ENCODE assay signal across 16 cellular contexts in the genomic region with DNA sequence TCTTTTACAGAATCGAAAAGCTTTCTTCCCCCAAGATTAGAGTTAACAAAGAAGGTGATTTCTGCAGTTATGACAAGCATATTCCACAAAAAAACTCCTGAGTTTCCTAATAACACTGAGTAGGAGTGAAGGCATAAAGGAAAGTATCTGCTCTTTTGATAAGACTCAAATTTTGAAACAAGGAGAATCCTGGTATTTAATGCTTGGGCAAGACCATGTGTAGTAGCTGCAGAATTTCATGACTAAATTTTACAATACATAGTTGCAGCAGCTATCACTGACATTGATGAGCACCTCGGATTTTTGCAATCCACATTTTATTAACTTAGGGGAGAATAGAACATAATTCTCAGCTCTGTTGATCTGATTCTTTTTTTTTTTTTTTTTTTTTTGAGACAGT.
"Had no signal": no experiment of that assay in that cellular context is flagged by ENCODE, and none has a peak within 500 bp of the region (broad histone marks: within the 10 kb centered on the region; RNA-seq: fewer than 3 reads in every experiment).

No MANE protein-coding gene starts in this region.

- H3K9me3 ChIP-seq: ascending aorta, esophagus squamous epithelium, right atrium auricular region, upper lobe of left lung had no signal

- H3K36me3 ChIP-seq: ascending aorta, cardiac muscle cell, esophagus squamous epithelium, right atrium auricular region, upper lobe of left lung had no signal

- FAIRE-seq: colon had no signal

- H3K4me3 ChIP-seq: ascending aorta, cardiac muscle cell, esophagus squamous epithelium, hepatocyte, right atrium auricular region, upper lobe of left lung had no signal

- H3K4me1 ChIP-seq: ascending aorta, esophagus squamous epithelium, upper lobe of left lung had no signal

- DNase-seq: activated CD4-positive, alpha-beta T cell treated with anti-CD3 and anti-CD28 coated beads, Interleukin-2, amount 50 U/mL, for 4 hours; activated CD4-positive, CD25-positive, alpha-beta regulatory T cell treated with anti-CD3 and anti-CD28 coated beads, Interleukin-2, amount 50 U/mL, for 72 hours; activated effector memory CD4-positive, alpha-beta T cell treated with Interleukin-2 at 50 U/mL for 16 hours; activated naive CD8-positive, alpha-beta T cell treated with anti-CD3 and anti-CD28 coated beads for 36 hours; activated T-cell treated with anti-CD3 and anti-CD28 coated beads, Interleukin-2, amount 50 U/mL, for 24 hours; esophagus squamous epithelium; kidney glomerular epithelial cell; stimulated activated CD4-positive, alpha-beta T cell treated with anti-CD3 and anti-CD28 coated beads, Interleukin-1b, Interleukin-23, amount 100 ng/mL, for 48 hours; stimulated activated naive B cell treated with anti-CD40 and anti-IgM and Interleukin-4, amounts not matched to agents 10 μg/mL and 1 μg/mL and 100 μg/mL, for 72 hours; T-helper 2 cell; upper lobe of left lung had no signal

- H3K27ac ChIP-seq: ascending aorta, cardiac muscle cell, esophagus squamous epithelium, hepatocyte, right atrium auricular region, upper lobe of left lung had no signal

- H3K27me3 ChIP-seq: ascending aorta, cardiac muscle cell, esophagus squamous epithelium, hepatocyte, right atrium auricular region, upper lobe of left lung had no signal
